In the genomic region with DNA sequence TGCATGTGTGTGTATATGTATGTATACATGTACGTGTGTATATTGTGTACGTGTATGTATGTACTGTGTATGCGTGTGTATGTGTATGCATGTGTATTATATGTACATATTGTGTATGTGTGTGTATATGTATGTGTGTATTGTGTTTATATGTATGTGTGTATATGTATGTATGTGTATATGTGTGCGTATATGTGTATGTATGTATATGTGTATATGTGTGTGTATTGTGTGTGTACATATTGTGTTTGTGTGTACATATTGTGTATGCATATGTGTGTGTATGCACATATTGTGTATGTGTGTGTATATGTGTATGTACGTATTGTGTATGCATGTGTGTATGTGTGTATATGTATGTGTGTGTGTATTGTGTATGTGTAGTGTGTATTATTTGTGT, we compare ENCODE assay signal across 20 cellular contexts. TPM values are rescaled to one million over a fixed set of nuclear protein-coding genes. Genes with fewer than 3 reads are reported as not detected.
DNase-seq lines count a peak whose midpoint lies in the region; ATAC-seq, FAIRE-seq and TF ChIP-seq lines count a peak whose summit lies in the region.
"Had no signal": no experiment of that assay in that cellular context is flagged by ENCODE, and none has a peak within 500 bp of the region (broad histone marks: within the 10 kb centered on the region; RNA-seq: fewer than 3 reads in every experiment).

No MANE protein-coding gene starts in this region.

- no peak for TF ChIP-seq RAD21 in GM12878 (IDR thresholded peaks at IDR 0.05; ENCODE audit: insufficient read depth, low read depth, low read length)
- TF ChIP-seq RAD21 in SK-N-SH (IDR thresholded peaks at IDR 0.05; ENCODE audit: low read length) = no peak

- TF ChIP-seq EP300 in GM12878 (IDR thresholded peaks at IDR 0.05; ENCODE audit: borderline replicate concordance in 1 of 2, control insufficient read depth in 1 of 2, low read depth in 2 of 2, low read length in 2 of 2) (no peak), SK-N-SH (IDR thresholded peaks at IDR 0.05; ENCODE audit: borderline replicate concordance in 1 of 2, low read depth in 1 of 2, low read length in 1 of 2) (no peak)

- no peaks in the 10 kb centered on the region for H3K36me3 ChIP-seq in HEK293 (ENCODE audit: control insufficient read depth in 2 of 2, insufficient read depth in 1 of 2, low read length in 2 of 2)
- no peaks in the 10 kb centered on the region for H3K36me3 ChIP-seq in GM12878 (ENCODE audit: control insufficient read depth in 2 of 2, insufficient read depth in 2 of 2, low read length in 1 of 2)
- no peaks in the 10 kb centered on the region for H3K36me3 ChIP-seq in osteoblast (ENCODE audit: insufficient read depth, low read length)
- no peaks in the 10 kb centered on the region for H3K36me3 ChIP-seq in SK-N-SH (replicated peaks in 1 of 2; ENCODE audit: control insufficient read depth in 1 of 2, insufficient read depth in 2 of 2, low read length in 1 of 2)
- H3K36me3 ChIP-seq: BE2C, HAP-1 had no signal

- H3K9me2 ChIP-seq in SK-N-SH = no peaks in the 10 kb centered on the region

- no peak for ATAC-seq in GM12878
- ATAC-seq: CD8-positive, alpha-beta T cell had no signal

- H3K79me2 ChIP-seq in GM12878 (ENCODE audit: control insufficient read depth, insufficient read depth, low read length) (no peaks in the 10 kb centered on the region), osteoblast (ENCODE audit: insufficient read depth, low read length) (no peaks in the 10 kb centered on the region), SK-N-SH (ENCODE audit: insufficient read depth) (no peaks in the 10 kb centered on the region)

- H3K9me3 ChIP-seq in HEK293 (ENCODE audit: control insufficient read depth, insufficient read depth, low read depth, low read length) (no peaks in the 10 kb centered on the region), GM12878 (replicated peaks; ENCODE audit: control insufficient read depth, insufficient read depth, low read length) (no peaks in the 10 kb centered on the region; the same call in 2 of the 3 replicates), osteoblast (ENCODE audit: low read depth, low read length) (no peaks in the 10 kb centered on the region), SK-N-SH (no peaks in the 10 kb centered on the region)
- H3K9me3 ChIP-seq: HAP-1 had no signal

- no peak overlapping the region for H3K4me3 ChIP-seq in HEK293 (ENCODE audit: low read depth, low read length)
- no peak overlapping the region for H3K4me3 ChIP-seq in GM12878
- H3K4me3 ChIP-seq in osteoblast (ENCODE audit: insufficient read depth, low read length) = no peak overlapping the region
- H3K4me3 ChIP-seq in SK-N-SH (ENCODE audit: low read depth in 2 of 2, low read length in 1 of 2) = no peak overlapping the region
- H3K4me3 ChIP-seq: HAP-1 had no signal

- H3K4me2 ChIP-seq in GM12878 (ENCODE audit: control insufficient read depth, insufficient read depth) (no peak overlapping the region), osteoblast (ENCODE audit: insufficient read depth, low read length) (no peak overlapping the region), SK-N-SH (no peak overlapping the region)
- H3K4me2 ChIP-seq: KMS-11 had no signal

- DNase-seq in D721Med (ENCODE audit: insufficient read length, low spot score) (no peak), GM12878 (ENCODE audit: low read depth, low spot score) (no peak), osteoblast (ENCODE audit: insufficient read length, low spot score, missing footprints) (peak; percentile 58), D341Med (ENCODE audit: low spot score) (no peak), OCI-M2 (lab: John Stamatoyannopoulos, UW; ENCODE audit: unreplicated experiment) (no peak), SK-N-SH (no peak)
- DNase-seq: BE2C; CD8-positive, alpha-beta T cell; COR-L47; DMS 273 treated with DMSO at 0.1 percent for 48 hours had no signal

- H2AFZ ChIP-seq in GM12878 (ENCODE audit: control insufficient read depth, low read depth, low read length) (no peak overlapping the region), osteoblast (ENCODE audit: low read length) (no peak overlapping the region), SK-N-SH (ENCODE audit: low read depth) (no peak overlapping the region)

- no peak overlapping the region for H3K9ac ChIP-seq in GM12878 (ENCODE audit: control insufficient read depth, insufficient read depth, low read length)
- no peak overlapping the region for H3K9ac ChIP-seq in SK-N-SH
- H3K9ac ChIP-seq: KMS-11 had no signal

- POLR2A ChIA-PET in HEK293 (lab: Yijun Ruan, JAX) (no interaction called here), GM12878 (lab: Charles Lee) (no interaction called here), SK-N-SH (lab: Yijun Ruan, JAX) (no interaction called here)

- in situ Hi-C loops in GM12878 (cut with MboI) = no loop called here

- H3K4me1 ChIP-seq in HEK293 (ENCODE audit: control insufficient read depth, insufficient read depth, low read length) = no peaks in the 10 kb centered on the region
- H3K4me1 ChIP-seq in GM12878 (ENCODE audit: control insufficient read depth, insufficient read depth, low read length) = peaks cover 11% of the 10 kb centered on the region
- no peaks in the 10 kb centered on the region for H3K4me1 ChIP-seq in osteoblast (ENCODE audit: insufficient read depth, low read length)
- peaks cover 0 to 10% of the 10 kb centered on the region in 2 experiments; a peak in 1 of 4 replicates for H3K4me1 ChIP-seq in SK-N-SH (ENCODE audit: control insufficient read depth in 1 of 2, insufficient read depth in 2 of 2, low read depth in 1 of 2, low read length in 1 of 2)
- H3K4me1 ChIP-seq: BE2C had no signal

- SMC1A ChIA-PET in GM12878 (lab: Charles Lee; ENCODE audit: uncharacterized antibody, unreplicated experiment) = no interaction called here

- intact Hi-C loops in GM12878 (cut with micrococcal nuclease; ENCODE audit: unreplicated experiment) = no loop called here

- H3F3A ChIP-seq in SK-N-SH (replicated peaks; ENCODE audit: insufficient read depth) = no peaks in the 10 kb centered on the region

- H3K27ac ChIP-seq in HEK293 (ENCODE audit: extremely low read depth, low read depth, low read length) = no peak overlapping the region
- H3K27ac ChIP-seq in GM12878 (ENCODE audit: control insufficient read depth, insufficient read depth) = no peak overlapping the region
- no peak overlapping the region for H3K27ac ChIP-seq in osteoblast (ENCODE audit: low read depth, low read length)
- no peak overlapping the region for H3K27ac ChIP-seq in SK-N-SH (ENCODE audit: low read depth in 2 of 2, low read length in 1 of 2)
- H3K27ac ChIP-seq: HL-60, KMS-11 had no signal

- BruUV-seq in GM12878 (replicated peaks; lab: Mats Ljungman, UMichigan) = no TSS peak

- RAD21 ChIA-PET in GM12878 (lab: Charles Lee; ENCODE audit: unreplicated experiment) = no interaction called here

- no peak for TF ChIP-seq POLR2A in GM12878 (IDR thresholded peaks at IDR 0.05; ENCODE audit: low read depth, low read length)

- FAIRE-seq in D721Med (lab: Jason Lieb, UNC) = peak; percentile 77
- FAIRE-seq in GM12878 (lab: Jason Lieb, UNC) = peak; percentile 47
- FAIRE-seq: A204.1 had no signal

- CTCF ChIA-PET in HEK293 (lab: Yijun Ruan, JAX) (no interaction called here), GM12878 (lab: Yijun Ruan, JAX) (no interaction called here), SK-N-SH (lab: Yijun Ruan, JAX) (interaction anchor here (1.3 kb wide), 1 partner anchor 85 kb away, joined by 3 read pairs; no protein-coding TSS in a partner anchor)

- H3K27me3 ChIP-seq in GM12878 (replicated peaks in 1 of 2; ENCODE audit: control insufficient read depth in 2 of 2, insufficient read depth in 2 of 2, low read length in 1 of 2) (no peaks in the 10 kb centered on the region), osteoblast (ENCODE audit: insufficient read depth, low read length) (peaks cover 16% of the 10 kb centered on the region), SK-N-SH (ENCODE audit: insufficient read depth) (no peaks in the 10 kb centered on the region)
- H3K27me3 ChIP-seq: BE2C had no signal

- 75% methylated on average over 5 of the region's 5 CpGs for WGBS in GM12878 (ENCODE audit: insufficient coverage, insufficient replicate concordance, low lambda C conversion rate, missing lambda C conversion rate)
- WGBS in SK-N-SH (ENCODE audit: low lambda C conversion rate) = 91% methylated on average over 5 of the region's 5 CpGs

- TF ChIP-seq CTCF in D721Med (IDR thresholded peaks at IDR 0.05; ENCODE audit: insufficient read depth, missing control alignments) = no peak
- no peak for TF ChIP-seq CTCF in HEK293 (tag by site-specific recombination; IDR thresholded peaks at IDR 0.05)
- TF ChIP-seq CTCF in GM12878 (IDR thresholded peaks at IDR 0.05 in 2 of 3, conservative IDR thresholded peaks at IDR 0.05 in 1 of 3; ENCODE audit: control insufficient read depth in 2 of 3, extremely low read depth in 1 of 3, insufficient read depth in 1 of 3, low read depth in 3 of 3, low read length in 3 of 3) = no peak
- no peak for TF ChIP-seq CTCF in osteoblast (IDR thresholded peaks at IDR 0.05; ENCODE audit: extremely low read depth, low read depth, low read length)
- TF ChIP-seq CTCF in SK-N-SH (IDR thresholded peaks at IDR 0.05) = no peak

- no peaks in the 10 kb centered on the region for H4K20me1 ChIP-seq in GM12878 (ENCODE audit: control insufficient read depth, insufficient read depth)
- H4K20me1 ChIP-seq in osteoblast (ENCODE audit: insufficient read depth, low read length) = no peaks in the 10 kb centered on the region
- no peaks in the 10 kb centered on the region for H4K20me1 ChIP-seq in SK-N-SH (ENCODE audit: insufficient read depth)

RNA-seq across cellular contexts. Expression of gene NEU4, which starts 15.6 kb away (rescaled TPM):
- total RNA-seq in GM12878 (2013; cell fraction: nucleolus; rRNA removed) = 1.1 and 1.3 TPM in 2 replicates
- total RNA-seq in GM12878 (2014; rRNA removed) (0.05 and 0.06 TPM in 2 replicates), GM12878 (2014; rRNA removed; fragmentation: Illumina TruSeq; extraction: Trizol) (0.05 TPM in 1 of 2 replicates, not detected in the other), GM12878 (2021) (0.28 and 0.98 TPM in 2 replicates), osteoblast (not detected in 2 replicates)
- polyA plus RNA-seq in GM12878 (2011; ENCODE audit: low read depth) = not detected
- polyA plus RNA-seq in GM12878 (2011; rRNA removed) (not detected in 2 replicates), GM12878 (2014; fragmentation: Illumina TruSeq; extraction: Trizol) (0.01 TPM in 1 of 2 replicates, not detected in the other), GM12878 (2014; fragmentation: Nextera tagmentation; extraction: Ambion mirVana) (not detected), GM12878 (2014; rRNA removed) (0.08 and 0.14 TPM in 2 replicates), GM12878 (2016; fragmentation: Nextera tagmentation; extraction: Ambion mirVana) (under 1 TPM in 1 of 2 experiments, not detected in 1; 0.23 TPM), SK-N-SH (2012; rRNA removed) (0.05 TPM in 1 of 2 replicates, not detected in the other)
- 0.06 and 0.12 TPM in 2 replicates for polyA plus RNA-seq in GM12878 (2011; cell fraction: cytosol; rRNA removed)
- polyA plus RNA-seq in GM12878 (2011; cell fraction: nucleus; rRNA removed) = 0.24 and 0.32 TPM in 2 replicates
- 0.31 and 0.56 TPM in 2 replicates for polyA plus RNA-seq in GM12878 (2012)
- polyA minus RNA-seq in GM12878 (2011; rRNA and poly(A)+ RNA removed) = 0.05 TPM in 1 of 2 replicates, not detected in the other
- polyA minus RNA-seq in GM12878 (2011; cell fraction: cytosol; rRNA and poly(A)+ RNA removed) = not detected in 2 replicates
- polyA minus RNA-seq in GM12878 (2011; cell fraction: nucleus; rRNA and poly(A)+ RNA removed) = 0.86 TPM in 1 of 2 replicates, not detected in the other
- 0.03 and 0.07 TPM in 2 replicates for polyA plus RNA-seq in SK-N-SH (2012; cell fraction: cytosol; rRNA removed)
- 0.54 and 0.62 TPM in 2 replicates for polyA plus RNA-seq in SK-N-SH (2012; cell fraction: nucleus; rRNA removed)
- total RNA-seq: Daoy had no signal
- polyA plus RNA-seq: AG04450, IgD-negative memory B cell had no signal

RNA-seq across cellular contexts. Expression of gene GAL3ST2, which starts 16.8 kb away (rescaled TPM):
- 0.58 and 0.86 TPM in 2 replicates for total RNA-seq in GM12878 (2013; cell fraction: nucleolus; rRNA removed)
- total RNA-seq in GM12878 (2014; rRNA removed) (0.11 TPM in 1 of 2 replicates, not detected in the other), GM12878 (2014; rRNA removed; fragmentation: Illumina TruSeq; extraction: Trizol) (not detected in 2 replicates), GM12878 (2021) (0.36 and 0.48 TPM in 2 replicates), osteoblast (0.29 and 0.36 TPM in 2 replicates)
- not detected for polyA plus RNA-seq in GM12878 (2011; ENCODE audit: low read depth)
- polyA plus RNA-seq in GM12878 (2011; rRNA removed) (not detected in 2 replicates), GM12878 (2014; fragmentation: Illumina TruSeq; extraction: Trizol) (not detected in 2 replicates), GM12878 (2014; fragmentation: Nextera tagmentation; extraction: Ambion mirVana) (not detected), GM12878 (2014; rRNA removed) (0.19 TPM in 1 of 2 replicates, not detected in the other), GM12878 (2016; fragmentation: Nextera tagmentation; extraction: Ambion mirVana) (under 1 TPM in 1 of 2 experiments, not detected in 1; 0.09 TPM), SK-N-SH (2012; rRNA removed) (0.10 and 0.15 TPM in 2 replicates)
- not detected in 2 replicates for polyA plus RNA-seq in GM12878 (2011; cell fraction: cytosol; rRNA removed)
- not detected in 2 replicates for polyA plus RNA-seq in GM12878 (2011; cell fraction: nucleus; rRNA removed)
- 0.11 and 0.15 TPM in 2 replicates for polyA plus RNA-seq in GM12878 (2012)
- polyA minus RNA-seq in GM12878 (2011; rRNA and poly(A)+ RNA removed) = not detected in 2 replicates
- polyA minus RNA-seq in GM12878 (2011; cell fraction: cytosol; rRNA and poly(A)+ RNA removed) = not detected in 2 replicates
- polyA minus RNA-seq in GM12878 (2011; cell fraction: nucleus; rRNA and poly(A)+ RNA removed) = 0.29 and 0.48 TPM in 2 replicates
- 0.04 TPM in 1 of 2 replicates, not detected in the other for polyA plus RNA-seq in SK-N-SH (2012; cell fraction: cytosol; rRNA removed)
- polyA plus RNA-seq in SK-N-SH (2012; cell fraction: nucleus; rRNA removed) = 0.74 and 1.0 TPM in 2 replicates
- total RNA-seq: Daoy, H1 had no signal
- polyA plus RNA-seq: AG04450, CD14-positive monocyte, H1, IgD-negative memory B cell had no signal

RNA-seq across cellular contexts. Expression of gene D2HGDH, which starts 59.0 kb away (rescaled TPM):
- 34.2 and 36.3 TPM in 2 replicates for total RNA-seq in GM12878 (2013; cell fraction: nucleolus; rRNA removed)
- total RNA-seq in GM12878 (2014; rRNA removed) (19.1 and 22.6 TPM in 2 replicates), GM12878 (2014; rRNA removed; fragmentation: Illumina TruSeq; extraction: Trizol) (6.3 and 8.2 TPM in 2 replicates), GM12878 (2021) (27.4 and 31.8 TPM in 2 replicates), osteoblast (14.1 and 15.6 TPM in 2 replicates)
- polyA plus RNA-seq in GM12878 (2011; ENCODE audit: low read depth) = 10.5 TPM
- polyA plus RNA-seq in GM12878 (2011; rRNA removed) (6.0 and 8.6 TPM in 2 replicates), GM12878 (2014; fragmentation: Illumina TruSeq; extraction: Trizol) (1.7 and 5.2 TPM in 2 replicates), GM12878 (2014; fragmentation: Nextera tagmentation; extraction: Ambion mirVana) (1 to 10 TPM in 1 of 2 experiments, under 1 TPM in 1; 0.52 to 1.1 TPM), GM12878 (2014; rRNA removed) (32.1 and 39.5 TPM in 2 replicates), GM12878 (2016; fragmentation: Nextera tagmentation; extraction: Ambion mirVana) (10 to 100 TPM; 13.5 to 14.4 TPM), SK-N-SH (2012; rRNA removed) (33.7 and 36.3 TPM in 2 replicates)
- 7.2 and 15.3 TPM in 2 replicates for polyA plus RNA-seq in GM12878 (2011; cell fraction: cytosol; rRNA removed)
- 136 and 139 TPM in 2 replicates for polyA plus RNA-seq in GM12878 (2011; cell fraction: nucleus; rRNA removed)
- 32.6 and 34.8 TPM in 2 replicates for polyA plus RNA-seq in GM12878 (2012)
- 6.9 and 17.4 TPM in 2 replicates for polyA minus RNA-seq in GM12878 (2011; rRNA and poly(A)+ RNA removed)
- polyA minus RNA-seq in GM12878 (2011; cell fraction: cytosol; rRNA and poly(A)+ RNA removed) = 3.7 and 6.8 TPM in 2 replicates
- 12.5 and 18.6 TPM in 2 replicates for polyA minus RNA-seq in GM12878 (2011; cell fraction: nucleus; rRNA and poly(A)+ RNA removed)
- polyA plus RNA-seq in SK-N-SH (2012; cell fraction: cytosol; rRNA removed) = 12.4 and 18.7 TPM in 2 replicates
- 210 and 218 TPM in 2 replicates for polyA plus RNA-seq in SK-N-SH (2012; cell fraction: nucleus; rRNA removed)
